In genomic region chr2:144456680-144457079, GRCh38 we compare ENCODE assay signal across 10 cellular contexts.
DNase-seq lines count a peak whose midpoint lies in the region; ATAC-seq and TF ChIP-seq lines count a peak whose summit lies in the region.
"Had no signal": no experiment of that assay in that cellular context is flagged by ENCODE, and none has a peak within 500 bp of the region (broad histone marks: within the 10 kb centered on the region; RNA-seq: fewer than 3 reads in every experiment).

No MANE protein-coding gene starts in this region.

- in situ Hi-C loops in GM13976 (cut with MboI; ENCODE audit: low sequenced_read_pairs, unreplicated experiment) = no loop called here

- no peak for TF ChIP-seq CTCF in GM13976 (IDR thresholded peaks at IDR 0.05; ENCODE audit: borderline replicate concordance, control extremely low read depth, extremely low read depth, insufficient read depth, missing control alignments)

- intact Hi-C loops in activated CD4-positive, alpha-beta T cell treated with anti-CD3 and anti-CD28 coated beads for 36 hours (cut with DNase I, micrococcal nuclease) = no loop called here
- intact Hi-C loops in activated CD4-positive, alpha-beta T cell treated with anti-CD3 and anti-CD28 coated beads, Interleukin-2, amount 10 ng/mL, durations not matched to agents 24 days and 14 days (cut with micrococcal nuclease) = loop anchor here (2.0 to 5.0 kb wide), 2 partner anchors 14 to 124 kb away; a partner anchor contains a TSS

- no peaks in the 10 kb centered on the region for H3K36me3 Mint-ChIP-seq in activated CD4-positive, alpha-beta T cell treated with anti-CD3 and anti-CD28 coated beads for 36 hours (ENCODE audit: low read depth)
- no peaks in the 10 kb centered on the region for H3K36me3 Mint-ChIP-seq in activated CD4-positive, alpha-beta T cell treated with anti-CD3 and anti-CD28 coated beads, Interleukin-2, amount 10 ng/mL, durations not matched to agents 24 days and 14 days (ENCODE audit: low read depth)
- peaks cover 17% of the 10 kb centered on the region for H3K36me3 Mint-ChIP-seq in natural killer cell treated with Interleukin-12 subunit alpha and Interleukin-12 subunit beta and Interleukin-15 and Interleukin-18, amount 100 ng/mL, for 72 hours
- H3K36me3 Mint-ChIP-seq: CD4-positive, CD25-positive, alpha-beta regulatory T cell had no signal

- no peak overlapping the region for H3K27ac Mint-ChIP-seq in activated CD4-positive, alpha-beta T cell treated with anti-CD3 and anti-CD28 coated beads for 36 hours
- no peak overlapping the region for H3K27ac Mint-ChIP-seq in activated CD4-positive, alpha-beta T cell treated with anti-CD3 and anti-CD28 coated beads, Interleukin-2, amount 10 ng/mL, durations not matched to agents 24 days and 14 days
- H3K27ac Mint-ChIP-seq in natural killer cell treated with Interleukin-12 subunit alpha and Interleukin-12 subunit beta and Interleukin-15 and Interleukin-18, amount 100 ng/mL, for 72 hours = peak overlapping the region in 1 of 2 donors; percentile 93
- H3K27ac Mint-ChIP-seq: CD4-positive, CD25-positive, alpha-beta regulatory T cell; T-helper 1 cell treated with Interleukin-12 subunit alpha and Interleukin-12 subunit beta and Interleukin-4 antibody, amounts not matched to agents 30 μg/mL and 1 μg/mL, for 36 hours had no signal

- CTCF ChIA-PET in activated CD4-positive, alpha-beta T cell treated with anti-CD3 and anti-CD28 coated beads for 36 hours (lab: Charles Lee) = interaction anchor here (0.8 to 1.6 kb wide), 2 partner anchors 12 to 273 kb away, joined by 3 to 5 read pairs; no protein-coding TSS in a partner anchor

- no peaks in the 10 kb centered on the region for H3K9me3 Mint-ChIP-seq in activated CD4-positive, alpha-beta T cell treated with anti-CD3 and anti-CD28 coated beads for 36 hours (ENCODE audit: low read depth)
- H3K9me3 Mint-ChIP-seq in activated CD4-positive, alpha-beta T cell treated with anti-CD3 and anti-CD28 coated beads, Interleukin-2, amount 10 ng/mL, durations not matched to agents 24 days and 14 days = no peaks in the 10 kb centered on the region
- H3K9me3 Mint-ChIP-seq in natural killer cell treated with Interleukin-12 subunit alpha and Interleukin-12 subunit beta and Interleukin-15 and Interleukin-18, amount 100 ng/mL, for 72 hours = no peaks in the 10 kb centered on the region
- H3K9me3 Mint-ChIP-seq: CD4-positive, CD25-positive, alpha-beta regulatory T cell; T-helper 1 cell treated with Interleukin-12 subunit alpha and Interleukin-12 subunit beta and Interleukin-4 antibody, amounts not matched to agents 30 μg/mL and 1 μg/mL, for 36 hours had no signal

- POLR2A ChIA-PET in activated CD4-positive, alpha-beta T cell treated with anti-CD3 and anti-CD28 coated beads for 36 hours (lab: Charles Lee) = no interaction called here

- ATAC-seq in activated CD4-positive, alpha-beta T cell treated with anti-CD3 and anti-CD28 coated beads for 36 hours = peak; percentile 69
- peak; percentile 87 to 91 for ATAC-seq in natural killer cell treated with Interleukin-12 subunit alpha and Interleukin-12 subunit beta and Interleukin-15 and Interleukin-18, amount 100 ng/mL, for 72 hours
- ATAC-seq in HG02970 (IDR thresholded peaks at IDR 0.05; ENCODE audit: low FRiP score, unreplicated experiment) = no peak

- H3K27me3 Mint-ChIP-seq in activated CD4-positive, alpha-beta T cell treated with anti-CD3 and anti-CD28 coated beads for 36 hours = peaks cover 21% of the 10 kb centered on the region
- peaks cover 7% of the 10 kb centered on the region for H3K27me3 Mint-ChIP-seq in activated CD4-positive, alpha-beta T cell treated with anti-CD3 and anti-CD28 coated beads, Interleukin-2, amount 10 ng/mL, durations not matched to agents 24 days and 14 days
- H3K27me3 Mint-ChIP-seq in natural killer cell treated with Interleukin-12 subunit alpha and Interleukin-12 subunit beta and Interleukin-15 and Interleukin-18, amount 100 ng/mL, for 72 hours = no peaks in the 10 kb centered on the region

- peak; percentile 22 for DNase-seq in activated CD4-positive, alpha-beta T cell treated with anti-CD3 and anti-CD28 coated beads for 36 hours
- DNase-seq in activated CD4-positive, alpha-beta T cell treated with anti-CD3 and anti-CD28 coated beads, Interleukin-2, amount 10 ng/mL, durations not matched to agents 24 days and 14 days = no peak
- DNase-seq in LHCN-M2 (ENCODE audit: low read depth) (peak; percentile 88), dedifferentiated amniotic fluid mesenchymal stem cell (ENCODE audit: extremely low spot score) (peak; percentile 78), GM13976 (ENCODE audit: low spot score) (no peak)
- DNase-seq in natural killer cell treated with Interleukin-12 subunit alpha and Interleukin-12 subunit beta and Interleukin-15 and Interleukin-18, amount 100 ng/mL, for 72 hours (ENCODE audit: low spot score) = peak; percentile 79
- DNase-seq in activated CD4-positive, alpha-beta T cell treated with anti-CD3 and anti-CD28 coated beads, Interleukin-2, amount 50 U/mL, for 48 hours = no peak
- DNase-seq: CD4-positive, CD25-positive, alpha-beta regulatory T cell had no signal

- H3K4me3 Mint-ChIP-seq in activated CD4-positive, alpha-beta T cell treated with anti-CD3 and anti-CD28 coated beads for 36 hours = no peak overlapping the region
- H3K4me3 Mint-ChIP-seq in activated CD4-positive, alpha-beta T cell treated with anti-CD3 and anti-CD28 coated beads, Interleukin-2, amount 10 ng/mL, durations not matched to agents 24 days and 14 days = no peak overlapping the region
- peak overlapping the region; percentile 75 for H3K4me3 Mint-ChIP-seq in natural killer cell treated with Interleukin-12 subunit alpha and Interleukin-12 subunit beta and Interleukin-15 and Interleukin-18, amount 100 ng/mL, for 72 hours
- H3K4me3 Mint-ChIP-seq: CD4-positive, CD25-positive, alpha-beta regulatory T cell; T-helper 1 cell treated with Interleukin-12 subunit alpha and Interleukin-12 subunit beta and Interleukin-4 antibody, amounts not matched to agents 30 μg/mL and 1 μg/mL, for 36 hours had no signal

- H3K4me1 Mint-ChIP-seq in activated CD4-positive, alpha-beta T cell treated with anti-CD3 and anti-CD28 coated beads for 36 hours = peaks cover 53% of the 10 kb centered on the region
- peaks cover 38% of the 10 kb centered on the region for H3K4me1 Mint-ChIP-seq in activated CD4-positive, alpha-beta T cell treated with anti-CD3 and anti-CD28 coated beads, Interleukin-2, amount 10 ng/mL, durations not matched to agents 24 days and 14 days
- H3K4me1 Mint-ChIP-seq in natural killer cell treated with Interleukin-12 subunit alpha and Interleukin-12 subunit beta and Interleukin-15 and Interleukin-18, amount 100 ng/mL, for 72 hours (ENCODE audit: low read depth in 2 of 2) = peaks cover 83 to 97% of the 10 kb centered on the region in 2 donors

Comparison
In these comparisons a context has a peak if more than half of its experiments do, and no peak if none do; other contexts are left out.
1. DNase-seq: peak in activated CD4-positive, alpha-beta T cell treated with anti-CD3 and anti-CD28 coated beads for 36 hours (single experiment), LHCN-M2 (single experiment), dedifferentiated amniotic fluid mesenchymal stem cell (single experiment) and natural killer cell treated with Interleukin-12 subunit alpha and Interleukin-12 subunit beta and Interleukin-15 and Interleukin-18, amount 100 ng/mL, for 72 hours (single experiment); none in activated CD4-positive, alpha-beta T cell treated with anti-CD3 and anti-CD28 coated beads, Interleukin-2, amount 10 ng/mL, durations not matched to agents 24 days and 14 days (single experiment), GM13976 (single experiment) and activated CD4-positive, alpha-beta T cell treated with anti-CD3 and anti-CD28 coated beads, Interleukin-2, amount 50 U/mL, for 48 hours (0 of 2).